ENCODE assay signal across 9 cellular contexts in the genomic region with DNA sequence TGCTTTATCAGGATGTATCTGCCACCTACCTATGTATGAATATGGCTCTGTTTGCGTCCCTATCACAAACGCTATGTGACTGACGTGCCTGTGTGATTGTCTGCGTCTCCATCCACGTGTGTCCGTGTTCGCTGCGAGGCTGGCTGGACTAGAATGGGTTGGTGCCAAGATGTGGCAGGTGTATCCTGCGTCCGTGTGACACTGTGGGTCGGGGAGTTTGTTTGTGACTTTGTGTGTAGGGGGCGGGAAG. TPM values are rescaled to one million over a fixed set of nuclear protein-coding genes. Genes with fewer than 3 reads are reported as not detected.
DNase-seq lines count a peak whose midpoint lies in the region; TF ChIP-seq lines count a peak whose summit lies in the region.
"Had no signal": no experiment of that assay in that cellular context is flagged by ENCODE, and none has a peak within 500 bp of the region (broad histone marks: within the 10 kb centered on the region; RNA-seq: fewer than 3 reads in every experiment).

No MANE protein-coding gene starts in this region.

- peaks cover 11% of the 10 kb centered on the region for H3K27me3 Mint-ChIP-seq in progenitor cell of endocrine pancreas

- DNase-seq in GM12865 (ENCODE audit: low read depth) (no peak), epithelial cell of proximal tubule (ENCODE audit: low read depth) (no peak), progenitor cell of endocrine pancreas (ENCODE audit: low spot score, unreplicated experiment) (no peak), mesenteric fat pad (ENCODE audit: low spot score) (no peak), NCI-H82 treated with DMSO at 0.1 percent for 48 hours (lab: John Stamatoyannopoulos, UW; ENCODE audit: unreplicated experiment) (no peak), NCI-H1417 (lab: John Stamatoyannopoulos, UW) (no peak), GM10248 (ENCODE audit: extremely low spot score) (no peak)

- TF ChIP-seq CTCF in GM12865 (IDR thresholded peaks at IDR 0.05; ENCODE audit: insufficient read depth, low read depth, low read length, missing control alignments) (no peak), OCI-LY3 (IDR thresholded peaks at IDR 0.05; ENCODE audit: low read depth, low read length) (no peak), epithelial cell of proximal tubule (conservative IDR thresholded peaks at IDR 0.05; ENCODE audit: low read depth, low read length) (no peak), progenitor cell of endocrine pancreas (IDR thresholded peaks at IDR 0.05; ENCODE audit: unreplicated experiment) (no peak), GM10248 (IDR thresholded peaks at IDR 0.05; ENCODE audit: control extremely low read depth, extremely low read depth, low read depth, missing control alignments) (no peak)

- H4K20me1 ChIP-seq in OCI-LY3 (ENCODE audit: insufficient read depth, low read length): no peaks in the 10 kb centered on the region

- no peaks in the 10 kb centered on the region for H3K27me3 ChIP-seq in OCI-LY3 (ENCODE audit: low read depth, low read length)

- H3K4me1 ChIP-seq in OCI-LY3 (ENCODE audit: low read length): peaks cover 72% of the 10 kb centered on the region

- H3K4me3 Mint-ChIP-seq in progenitor cell of endocrine pancreas (ENCODE audit: low read depth): peak overlapping the region; percentile 78

- no peaks in the 10 kb centered on the region for H3K9me3 Mint-ChIP-seq in progenitor cell of endocrine pancreas (ENCODE audit: low read depth)

- no peaks in the 10 kb centered on the region for H3K36me3 ChIP-seq in OCI-LY3 (replicated peaks; ENCODE audit: low read depth, low read length)

- peaks cover 14% of the 10 kb centered on the region; the same call in 1 of the 2 replicates for H3K79me2 ChIP-seq in OCI-LY3 (ENCODE audit: low read length)

- peak overlapping the region; percentile 85 for H3K9ac ChIP-seq in OCI-LY3 (ENCODE audit: low read length)

- peak overlapping the region; percentile 46 for H3K4me3 ChIP-seq in GM12865 (ENCODE audit: low read depth, low read length)
- peak overlapping the region; percentile 79 for H3K4me3 ChIP-seq in OCI-LY3 (ENCODE audit: low read length)
- H3K4me3 ChIP-seq in epithelial cell of proximal tubule (ENCODE audit: low read depth, low read length): peak overlapping the region; percentile 57

- CTCF ChIA-PET in GM10248 (lab: Yijun Ruan, JAX): interaction anchor here (11.6 kb wide), 1 partner anchor 16 kb away, joined by 399 read pairs; the partner anchor contains the start of genes JUNB, PRDX2, RNASEH2A and THSD8

- no peaks in the 10 kb centered on the region for H3K9me3 ChIP-seq in OCI-LY3 (ENCODE audit: insufficient read depth, low read length)

- POLR2A ChIA-PET in GM10248 (lab: Yijun Ruan, JAX): interaction anchor here (1.2 to 2.0 kb wide), 2 partner anchors 10 to 14 kb away, joined by 4 to 70 read pairs; partner anchors contain the start of gene JUNB

- peak overlapping the region; percentile 93 for H3K27ac ChIP-seq in OCI-LY3 (ENCODE audit: low read length)

- peaks cover 12% of the 10 kb centered on the region for H3K4me1 Mint-ChIP-seq in progenitor cell of endocrine pancreas (ENCODE audit: low read depth)

- H2AFZ ChIP-seq in OCI-LY3 (ENCODE audit: low read depth, low read length): peak overlapping the region; percentile 43; the same call in 1 of the 2 replicates

- H3K4me2 ChIP-seq in OCI-LY3 (ENCODE audit: low read length): peak overlapping the region; percentile 99

- no peaks in the 10 kb centered on the region for H3K36me3 Mint-ChIP-seq in progenitor cell of endocrine pancreas (ENCODE audit: insufficient read depth)

- peak overlapping the region; percentile 96 for H3K27ac Mint-ChIP-seq in progenitor cell of endocrine pancreas

RNA-seq across cellular contexts. Expression of gene HOOK2, which starts 6.7 kb away (rescaled TPM):
- 12.3 and 26.3 TPM in 2 replicates for total RNA-seq in epithelial cell of proximal tubule
- 115 TPM in 2 replicates for total RNA-seq in progenitor cell of endocrine pancreas
- 57.7 TPM for total RNA-seq in mesenteric fat pad

RNA-seq across cellular contexts. Expression of gene JUNB, which starts 9.2 kb away (rescaled TPM):
- total RNA-seq in epithelial cell of proximal tubule (127 and 251 TPM in 2 replicates), progenitor cell of endocrine pancreas (5.7 and 6.0 TPM in 2 replicates), mesenteric fat pad (800 TPM)

RNA-seq across cellular contexts. Expression of gene PRDX2, which starts 19.5 kb away (rescaled TPM):
- 463 and 571 TPM in 2 replicates for total RNA-seq in epithelial cell of proximal tubule
- 524 and 554 TPM in 2 replicates for total RNA-seq in progenitor cell of endocrine pancreas
- total RNA-seq in mesenteric fat pad: 238 TPM

RNA-seq across cellular contexts. Expression of gene THSD8, which starts 19.8 kb away (rescaled TPM):
- total RNA-seq in epithelial cell of proximal tubule: not detected in 2 replicates
- 16.5 and 22.7 TPM in 2 replicates for total RNA-seq in progenitor cell of endocrine pancreas
- total RNA-seq in mesenteric fat pad: 2.1 TPM
- total RNA-seq: HT1080 had no signal

RNA-seq across cellular contexts. Expression of gene RNASEH2A, which starts 24.3 kb away (rescaled TPM):
- total RNA-seq in epithelial cell of proximal tubule (49.6 and 62.7 TPM in 2 replicates), progenitor cell of endocrine pancreas (32.8 and 37.4 TPM in 2 replicates), mesenteric fat pad (2.7 TPM)

Comparison
In these comparisons a context has a peak if more than half of its experiments do, and no peak if none do; other contexts are left out.
1. RNA of gene JUNB, which starts 9.2 kb away (total RNA-seq): 800 TPM in mesenteric fat pad (single experiment) and 127 to 251 TPM in epithelial cell of proximal tubule; 5.7 to 6.0 TPM in progenitor cell of endocrine pancreas; every median in the first group is over 10 times any median in the second.
2. Peak in every context shown above with its lines, with median percentiles within 50 percentile points of each other: H3K4me3 ChIP-seq.